Comparison of ENCODE assay signal across 3 cellular contexts in the genomic region with DNA sequence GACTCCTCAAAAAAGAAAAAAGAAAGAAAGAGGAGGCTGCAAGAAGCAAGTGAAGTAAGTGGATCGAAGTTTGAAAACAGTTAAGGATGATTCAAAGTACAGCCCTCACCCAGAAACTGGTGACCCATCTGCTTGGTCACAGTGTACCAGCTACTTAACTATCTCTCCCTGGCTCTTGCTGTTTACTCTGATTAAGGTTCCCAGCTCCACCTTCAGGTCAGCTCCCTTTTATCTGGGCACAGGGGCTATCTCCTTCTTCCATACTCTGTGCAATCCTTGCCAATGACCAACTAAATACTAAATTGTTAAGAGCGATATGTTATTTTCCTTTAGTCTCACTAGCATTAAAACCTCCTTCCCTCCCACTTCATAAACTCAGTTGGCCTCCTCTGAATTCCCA.
TF ChIP-seq lines count a peak whose summit lies in the region.

No MANE protein-coding gene starts in this region.

TF ChIP-seq in GM23338, 12 proteins besides CTCF, POLR2A, EP300 and RAD21:
- TF ChIP-seq, protein P1, sequence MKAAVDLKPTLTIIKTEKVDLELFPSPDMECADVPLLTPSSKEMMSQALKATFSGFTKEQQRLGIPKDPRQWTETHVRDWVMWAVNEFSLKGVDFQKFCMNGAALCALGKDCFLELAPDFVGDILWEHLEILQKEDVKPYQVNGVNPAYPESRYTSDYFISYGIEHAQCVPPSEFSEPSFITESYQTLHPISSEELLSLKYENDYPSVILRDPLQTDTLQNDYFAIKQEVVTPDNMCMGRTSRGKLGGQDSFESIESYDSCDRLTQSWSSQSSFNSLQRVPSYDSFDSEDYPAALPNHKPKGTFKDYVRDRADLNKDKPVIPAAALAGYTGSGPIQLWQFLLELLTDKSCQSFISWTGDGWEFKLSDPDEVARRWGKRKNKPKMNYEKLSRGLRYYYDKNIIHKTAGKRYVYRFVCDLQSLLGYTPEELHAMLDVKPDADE (IDR thresholded peaks at IDR 0.05), result no peak
- no peak for TF ChIP-seq EZH2 (IDR thresholded peaks at IDR 0.05; ENCODE audit: low read depth, unreplicated experiment)
- TF ChIP-seq, protein P2, sequence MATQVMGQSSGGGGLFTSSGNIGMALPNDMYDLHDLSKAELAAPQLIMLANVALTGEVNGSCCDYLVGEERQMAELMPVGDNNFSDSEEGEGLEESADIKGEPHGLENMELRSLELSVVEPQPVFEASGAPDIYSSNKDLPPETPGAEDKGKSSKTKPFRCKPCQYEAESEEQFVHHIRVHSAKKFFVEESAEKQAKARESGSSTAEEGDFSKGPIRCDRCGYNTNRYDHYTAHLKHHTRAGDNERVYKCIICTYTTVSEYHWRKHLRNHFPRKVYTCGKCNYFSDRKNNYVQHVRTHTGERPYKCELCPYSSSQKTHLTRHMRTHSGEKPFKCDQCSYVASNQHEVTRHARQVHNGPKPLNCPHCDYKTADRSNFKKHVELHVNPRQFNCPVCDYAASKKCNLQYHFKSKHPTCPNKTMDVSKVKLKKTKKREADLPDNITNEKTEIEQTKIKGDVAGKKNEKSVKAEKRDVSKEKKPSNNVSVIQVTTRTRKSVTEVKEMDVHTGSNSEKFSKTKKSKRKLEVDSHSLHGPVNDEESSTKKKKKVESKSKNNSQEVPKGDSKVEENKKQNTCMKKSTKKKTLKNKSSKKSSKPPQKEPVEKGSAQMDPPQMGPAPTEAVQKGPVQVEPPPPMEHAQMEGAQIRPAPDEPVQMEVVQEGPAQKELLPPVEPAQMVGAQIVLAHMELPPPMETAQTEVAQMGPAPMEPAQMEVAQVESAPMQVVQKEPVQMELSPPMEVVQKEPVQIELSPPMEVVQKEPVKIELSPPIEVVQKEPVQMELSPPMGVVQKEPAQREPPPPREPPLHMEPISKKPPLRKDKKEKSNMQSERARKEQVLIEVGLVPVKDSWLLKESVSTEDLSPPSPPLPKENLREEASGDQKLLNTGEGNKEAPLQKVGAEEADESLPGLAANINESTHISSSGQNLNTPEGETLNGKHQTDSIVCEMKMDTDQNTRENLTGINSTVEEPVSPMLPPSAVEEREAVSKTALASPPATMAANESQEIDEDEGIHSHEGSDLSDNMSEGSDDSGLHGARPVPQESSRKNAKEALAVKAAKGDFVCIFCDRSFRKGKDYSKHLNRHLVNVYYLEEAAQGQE (IDR thresholded peaks at IDR 0.05; ENCODE audit: unreplicated experiment), result no peak
- TF ChIP-seq STAT1 (IDR thresholded peaks at IDR 0.05; ENCODE audit: unreplicated experiment), result no peak
TF ChIP-seq in GM23338: peak in this region for 0.

TF ChIP-seq in HCT116, 20 proteins besides CTCF, POLR2A, EP300 and RAD21 (continued from another document):
- TF ChIP-seq, protein P2 (IDR thresholded peaks at IDR 0.05; ENCODE audit: low read depth), result no peak
- TF ChIP-seq MAX (IDR thresholded peaks at IDR 0.05), result no peak
- no peak for TF ChIP-seq ZFX (IDR thresholded peaks at IDR 0.05)
- no peak for TF ChIP-seq EZH2 (IDR thresholded peaks at IDR 0.05)
- no peak for TF ChIP-seq EZH2phosphoT487 (IDR thresholded peaks at IDR 0.05; ENCODE audit: borderline replicate concordance)
- TF ChIP-seq ZNF274 (IDR thresholded peaks at IDR 0.05; ENCODE audit: low read depth, low read length), result no peak
- TF ChIP-seq CBX3 (IDR thresholded peaks at IDR 0.05; ENCODE audit: low read depth), result no peak
- TF ChIP-seq POLR2AphosphoS5 (IDR thresholded peaks at IDR 0.05; ENCODE audit: low read depth, low read length), result no peak
- TF ChIP-seq SRF (IDR thresholded peaks at IDR 0.05; ENCODE audit: low read depth), result no peak
- no peak for TF ChIP-seq ZBTB33 (IDR thresholded peaks at IDR 0.05; ENCODE audit: extremely low read depth, insufficient replicate concordance, low read length)
- TF ChIP-seq SIN3A (IDR thresholded peaks at IDR 0.05; ENCODE audit: low read depth), result no peak
- no peak for TF ChIP-seq YY1 (IDR thresholded peaks at IDR 0.05; ENCODE audit: extremely low read depth, insufficient replicate concordance, low read depth, low read length)
- TF ChIP-seq JUND (IDR thresholded peaks at IDR 0.05), result no peak

TF ChIP-seq in WTC11, 78 proteins besides CTCF, POLR2A, EP300 and RAD21:
- TF ChIP-seq, protein P3, sequence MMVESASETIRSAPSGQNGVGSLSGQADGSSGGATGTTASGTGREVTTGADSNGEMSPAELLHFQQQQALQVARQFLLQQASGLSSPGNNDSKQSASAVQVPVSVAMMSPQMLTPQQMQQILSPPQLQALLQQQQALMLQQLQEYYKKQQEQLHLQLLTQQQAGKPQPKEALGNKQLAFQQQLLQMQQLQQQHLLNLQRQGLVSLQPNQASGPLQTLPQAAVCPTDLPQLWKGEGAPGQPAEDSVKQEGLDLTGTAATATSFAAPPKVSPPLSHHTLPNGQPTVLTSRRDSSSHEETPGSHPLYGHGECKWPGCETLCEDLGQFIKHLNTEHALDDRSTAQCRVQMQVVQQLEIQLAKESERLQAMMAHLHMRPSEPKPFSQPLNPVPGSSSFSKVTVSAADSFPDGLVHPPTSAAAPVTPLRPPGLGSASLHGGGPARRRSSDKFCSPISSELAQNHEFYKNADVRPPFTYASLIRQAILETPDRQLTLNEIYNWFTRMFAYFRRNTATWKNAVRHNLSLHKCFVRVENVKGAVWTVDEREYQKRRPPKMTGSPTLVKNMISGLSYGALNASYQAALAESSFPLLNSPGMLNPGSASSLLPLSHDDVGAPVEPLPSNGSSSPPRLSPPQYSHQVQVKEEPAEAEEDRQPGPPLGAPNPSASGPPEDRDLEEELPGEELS (CRISPR knock-in tag; IDR thresholded peaks at IDR 0.05), result no peak
- TF ChIP-seq ZNF416 (CRISPR knock-in tag; IDR thresholded peaks at IDR 0.05) (no peak), ZNF121 (CRISPR knock-in tag; IDR thresholded peaks at IDR 0.05) (no peak), EMX1 (CRISPR knock-in tag; IDR thresholded peaks at IDR 0.05) (no peak), GRHL2 (CRISPR knock-in tag; IDR thresholded peaks at IDR 0.05; ENCODE audit: insufficient replicate concordance, severe bottlenecking) (no peak), AR (CRISPR knock-in tag; IDR thresholded peaks at IDR 0.05) (no peak)
- TF ChIP-seq, protein P4, sequence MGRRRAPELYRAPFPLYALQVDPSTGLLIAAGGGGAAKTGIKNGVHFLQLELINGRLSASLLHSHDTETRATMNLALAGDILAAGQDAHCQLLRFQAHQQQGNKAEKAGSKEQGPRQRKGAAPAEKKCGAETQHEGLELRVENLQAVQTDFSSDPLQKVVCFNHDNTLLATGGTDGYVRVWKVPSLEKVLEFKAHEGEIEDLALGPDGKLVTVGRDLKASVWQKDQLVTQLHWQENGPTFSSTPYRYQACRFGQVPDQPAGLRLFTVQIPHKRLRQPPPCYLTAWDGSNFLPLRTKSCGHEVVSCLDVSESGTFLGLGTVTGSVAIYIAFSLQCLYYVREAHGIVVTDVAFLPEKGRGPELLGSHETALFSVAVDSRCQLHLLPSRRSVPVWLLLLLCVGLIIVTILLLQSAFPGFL (CRISPR knock-in tag; IDR thresholded peaks at IDR 0.05; ENCODE audit: borderline replicate concordance), result no peak
- TF ChIP-seq, protein P5, sequence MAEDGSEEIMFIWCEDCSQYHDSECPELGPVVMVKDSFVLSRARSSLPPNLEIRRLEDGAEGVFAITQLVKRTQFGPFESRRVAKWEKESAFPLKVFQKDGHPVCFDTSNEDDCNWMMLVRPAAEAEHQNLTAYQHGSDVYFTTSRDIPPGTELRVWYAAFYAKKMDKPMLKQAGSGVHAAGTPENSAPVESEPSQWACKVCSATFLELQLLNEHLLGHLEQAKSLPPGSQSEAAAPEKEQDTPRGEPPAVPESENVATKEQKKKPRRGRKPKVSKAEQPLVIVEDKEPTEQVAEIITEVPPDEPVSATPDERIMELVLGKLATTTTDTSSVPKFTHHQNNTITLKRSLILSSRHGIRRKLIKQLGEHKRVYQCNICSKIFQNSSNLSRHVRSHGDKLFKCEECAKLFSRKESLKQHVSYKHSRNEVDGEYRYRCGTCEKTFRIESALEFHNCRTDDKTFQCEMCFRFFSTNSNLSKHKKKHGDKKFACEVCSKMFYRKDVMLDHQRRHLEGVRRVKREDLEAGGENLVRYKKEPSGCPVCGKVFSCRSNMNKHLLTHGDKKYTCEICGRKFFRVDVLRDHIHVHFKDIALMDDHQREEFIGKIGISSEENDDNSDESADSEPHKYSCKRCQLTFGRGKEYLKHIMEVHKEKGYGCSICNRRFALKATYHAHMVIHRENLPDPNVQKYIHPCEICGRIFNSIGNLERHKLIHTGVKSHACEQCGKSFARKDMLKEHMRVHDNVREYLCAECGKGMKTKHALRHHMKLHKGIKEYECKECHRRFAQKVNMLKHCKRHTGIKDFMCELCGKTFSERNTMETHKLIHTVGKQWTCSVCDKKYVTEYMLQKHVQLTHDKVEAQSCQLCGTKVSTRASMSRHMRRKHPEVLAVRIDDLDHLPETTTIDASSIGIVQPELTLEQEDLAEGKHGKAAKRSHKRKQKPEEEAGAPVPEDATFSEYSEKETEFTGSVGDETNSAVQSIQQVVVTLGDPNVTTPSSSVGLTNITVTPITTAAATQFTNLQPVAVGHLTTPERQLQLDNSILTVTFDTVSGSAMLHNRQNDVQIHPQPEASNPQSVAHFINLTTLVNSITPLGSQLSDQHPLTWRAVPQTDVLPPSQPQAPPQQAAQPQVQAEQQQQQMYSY (CRISPR knock-in tag; IDR thresholded peaks at IDR 0.05), result no peak
- TF ChIP-seq, protein P6, sequence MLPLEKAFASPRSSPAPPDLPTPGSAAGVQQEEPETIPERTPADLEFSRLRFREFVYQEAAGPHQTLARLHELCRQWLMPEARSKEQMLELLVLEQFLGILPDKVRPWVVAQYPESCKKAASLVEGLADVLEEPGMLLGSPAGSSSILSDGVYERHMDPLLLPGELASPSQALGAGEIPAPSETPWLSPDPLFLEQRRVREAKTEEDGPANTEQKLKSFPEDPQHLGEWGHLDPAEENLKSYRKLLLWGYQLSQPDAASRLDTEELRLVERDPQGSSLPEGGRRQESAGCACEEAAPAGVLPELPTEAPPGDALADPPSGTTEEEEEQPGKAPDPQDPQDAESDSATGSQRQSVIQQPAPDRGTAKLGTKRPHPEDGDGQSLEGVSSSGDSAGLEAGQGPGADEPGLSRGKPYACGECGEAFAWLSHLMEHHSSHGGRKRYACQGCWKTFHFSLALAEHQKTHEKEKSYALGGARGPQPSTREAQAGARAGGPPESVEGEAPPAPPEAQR (CRISPR knock-in tag; IDR thresholded peaks at IDR 0.05), result no peak
- TF ChIP-seq, protein P7, sequence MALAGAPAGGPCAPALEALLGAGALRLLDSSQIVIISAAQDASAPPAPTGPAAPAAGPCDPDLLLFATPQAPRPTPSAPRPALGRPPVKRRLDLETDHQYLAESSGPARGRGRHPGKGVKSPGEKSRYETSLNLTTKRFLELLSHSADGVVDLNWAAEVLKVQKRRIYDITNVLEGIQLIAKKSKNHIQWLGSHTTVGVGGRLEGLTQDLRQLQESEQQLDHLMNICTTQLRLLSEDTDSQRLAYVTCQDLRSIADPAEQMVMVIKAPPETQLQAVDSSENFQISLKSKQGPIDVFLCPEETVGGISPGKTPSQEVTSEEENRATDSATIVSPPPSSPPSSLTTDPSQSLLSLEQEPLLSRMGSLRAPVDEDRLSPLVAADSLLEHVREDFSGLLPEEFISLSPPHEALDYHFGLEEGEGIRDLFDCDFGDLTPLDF (CRISPR knock-in tag; IDR thresholded peaks at IDR 0.05), result no peak
TF ChIP-seq in WTC11: peak in this region for 0.
